ENCODE assay signal across 24 cellular contexts in genomic region chr1:208409171-208409570, GRCh38.
"Had no signal": no experiment of that assay in that cellular context is flagged by ENCODE, and none has a peak within 500 bp of the region (broad histone marks: within the 10 kb centered on the region; RNA-seq: fewer than 3 reads in every experiment).

No MANE protein-coding gene starts in this region.

- H3K9me3 ChIP-seq: gastrocnemius medialis, heart right ventricle, pancreas, suprapubic skin, thyroid gland had no signal

- H3K36me3 ChIP-seq: gastrocnemius medialis, heart right ventricle, pancreas, suprapubic skin, thyroid gland had no signal

- H3K9me3 Mint-ChIP-seq: endodermal cell; naive B cell; stimulated activated effector memory CD8-positive, alpha-beta T cell treated with anti-CD3 and anti-CD28 coated beads, Interleukin-12 subunit alpha, Interleukin-12 subunit beta, amount 100 ng/mL, for 72 hours; type B pancreatic cell had no signal

- H3K4me1 Mint-ChIP-seq: naive B cell; nephron; stimulated activated effector memory CD8-positive, alpha-beta T cell treated with anti-CD3 and anti-CD28 coated beads, Interleukin-12 subunit alpha, Interleukin-12 subunit beta, amount 100 ng/mL, for 72 hours had no signal

- H3K4me3 ChIP-seq: gastrocnemius medialis, heart right ventricle, pancreas, suprapubic skin, thyroid gland had no signal

- H3K27me3 Mint-ChIP-seq: naive B cell, progenitor cell of endocrine pancreas, type B pancreatic cell had no signal

- H3K27ac ChIP-seq: gastrocnemius medialis, heart right ventricle, pancreas, suprapubic skin, thyroid gland had no signal

- H3K36me3 Mint-ChIP-seq: naive B cell; stimulated activated effector memory CD8-positive, alpha-beta T cell treated with anti-CD3 and anti-CD28 coated beads, Interleukin-12 subunit alpha, Interleukin-12 subunit beta, amount 100 ng/mL, for 72 hours; type B pancreatic cell had no signal

- DNase-seq: effector CD4-positive, alpha-beta T cell; endodermal cell; erythroblast; gastrocnemius medialis; heart right ventricle; hypothalamus; kidney glomerular epithelial cell; mesendoderm; naive B cell; occipital lobe; pancreas; right cardiac atrium; stimulated activated CD4-positive, alpha-beta T cell treated with anti-CD3 and anti-CD28 coated beads, Interleukin-4, amount 100 ng/mL, for 1 hour; stimulated activated CD8-positive, alpha-beta memory T cell treated with anti-CD3 and anti-CD28 coated beads, Interleukin-4, amount 100 ng/mL, for 48 hours; stimulated activated naive CD8-positive, alpha-beta T cell treated with anti-CD3 and anti-CD28 coated beads, Interleukin-15, Interleukin-2, amounts not matched to agents 100 U/mL and 50 U/mL, for 24 hours; thyroid gland had no signal

- FAIRE-seq: endothelial cell of umbilical vein, islet of Langerhans, pancreas, urothelium cell line had no signal

- H3K27me3 ChIP-seq: gastrocnemius medialis, heart right ventricle, pancreas, suprapubic skin, thyroid gland had no signal

- H3K4me3 Mint-ChIP-seq: endodermal cell; naive B cell; nephron; stimulated activated effector memory CD8-positive, alpha-beta T cell treated with anti-CD3 and anti-CD28 coated beads, Interleukin-12 subunit alpha, Interleukin-12 subunit beta, amount 100 ng/mL, for 72 hours; type B pancreatic cell had no signal

- H3K27ac Mint-ChIP-seq: endodermal cell; naive B cell; nephron; progenitor cell of endocrine pancreas; stimulated activated effector memory CD8-positive, alpha-beta T cell treated with anti-CD3 and anti-CD28 coated beads, Interleukin-12 subunit alpha, Interleukin-12 subunit beta, amount 100 ng/mL, for 72 hours; type B pancreatic cell had no signal

- H3K4me1 ChIP-seq: gastrocnemius medialis, heart right ventricle, pancreas, suprapubic skin, thyroid gland had no signal
